In the genomic region with DNA sequence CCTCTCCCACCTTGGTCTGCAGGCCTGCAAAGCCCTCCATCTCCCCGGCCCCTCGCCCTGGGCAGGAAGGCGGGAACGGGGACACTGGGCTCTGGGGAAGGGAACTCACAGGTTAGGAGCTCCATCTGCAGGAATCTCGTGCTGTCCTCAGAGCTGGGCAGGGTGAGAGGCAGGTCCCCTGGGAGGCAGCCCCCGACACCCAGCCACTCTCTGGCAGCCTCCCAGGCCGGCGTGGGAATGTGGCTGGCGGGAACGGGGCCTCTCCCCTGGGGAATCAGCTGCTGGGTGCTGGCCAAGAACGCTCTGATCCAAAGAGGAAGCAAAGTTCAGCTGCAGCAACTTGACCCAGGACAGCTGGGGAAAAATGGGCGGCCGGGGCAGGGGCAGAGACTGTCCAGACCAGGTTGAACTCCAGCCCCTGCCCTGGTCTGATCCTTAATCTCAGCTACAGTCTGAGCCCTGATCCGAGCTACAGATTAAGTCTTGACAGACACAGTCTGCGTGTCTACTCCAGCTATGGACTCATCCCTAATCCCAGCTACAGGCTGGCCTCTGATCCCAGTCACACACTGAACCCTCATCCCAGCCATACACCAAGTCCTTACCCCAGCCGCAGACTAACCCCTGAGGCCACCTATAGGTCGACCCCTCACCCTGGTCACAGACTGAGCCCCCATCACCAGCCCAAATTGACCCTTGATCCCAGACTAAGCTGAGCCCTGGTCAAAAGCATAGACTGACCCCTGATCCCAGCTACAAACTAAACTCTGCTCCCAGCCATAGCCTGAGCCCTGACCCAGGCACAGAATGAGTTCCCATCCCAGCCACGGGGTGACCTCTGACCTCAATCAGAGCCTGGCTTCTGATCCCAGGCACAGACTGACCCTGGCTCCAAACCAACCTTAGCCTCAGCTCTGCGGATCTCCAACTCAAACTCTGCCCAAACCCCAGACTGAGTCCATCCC, we compare ENCODE assay signal across 9 cellular contexts. TPM values are rescaled to one million over a fixed set of nuclear protein-coding genes. Genes with fewer than 3 reads are reported as not detected.
A peak's percentile ranks its signal among the peaks of the same experiment; 100 is the strongest.
DNase-seq lines count a peak whose midpoint lies in the region; ATAC-seq and TF ChIP-seq lines count a peak whose summit lies in the region.
"Had no signal": no experiment of that assay in that cellular context is flagged by ENCODE, and none has a peak within 500 bp of the region (broad histone marks: within the 10 kb centered on the region; RNA-seq: fewer than 3 reads in every experiment).

No MANE protein-coding gene starts in this region.

- no peak overlapping the region for H3K4me3 ChIP-seq in fibroblast of villous mesenchyme (ENCODE audit: low read depth, low read length)

- DNase-seq in NCI-H2107 treated with DMSO at 0.1 percent for 48 hours (lab: John Stamatoyannopoulos, UW; ENCODE audit: unreplicated experiment) (peak; percentile 71), NCI-H2107 (lab: John Stamatoyannopoulos, UW) (no peak), RPMI7951 (ENCODE audit: low read depth) (peak; percentile 30), fibroblast of villous mesenchyme (ENCODE audit: low read depth) (peak; percentile 94), progenitor cell of endocrine pancreas (ENCODE audit: low spot score, unreplicated experiment) (no peak)
- no peak for DNase-seq in activated CD4-positive, CD25-positive, alpha-beta regulatory T cell (lab: John Stamatoyannopoulos, UW)
- DNase-seq: CD4-positive, CD25-positive, alpha-beta regulatory T cell had no signal

- peak; percentile 57 for TF ChIP-seq CTCF in fibroblast of villous mesenchyme (IDR thresholded peaks at IDR 0.05; ENCODE audit: insufficient read depth, low read depth, low read length)
- TF ChIP-seq CTCF in progenitor cell of endocrine pancreas (IDR thresholded peaks at IDR 0.05; ENCODE audit: unreplicated experiment): no peak

- H3K27ac Mint-ChIP-seq in progenitor cell of endocrine pancreas: peak overlapping the region; percentile 17
- H3K27ac Mint-ChIP-seq: CD4-positive, CD25-positive, alpha-beta regulatory T cell had no signal

- H3K4me1 Mint-ChIP-seq in progenitor cell of endocrine pancreas (ENCODE audit: low read depth): peaks cover 20% of the 10 kb centered on the region
- H3K4me1 Mint-ChIP-seq: CD4-positive, CD25-positive, alpha-beta regulatory T cell had no signal

- ATAC-seq in HG02938 (IDR thresholded peaks at IDR 0.05; ENCODE audit: unreplicated experiment): no peak
- no peak for ATAC-seq in GM21825 (IDR thresholded peaks at IDR 0.05; ENCODE audit: unreplicated experiment)

- H3K36me3 Mint-ChIP-seq in progenitor cell of endocrine pancreas (ENCODE audit: insufficient read depth): no peaks in the 10 kb centered on the region
- H3K36me3 Mint-ChIP-seq: CD4-positive, CD25-positive, alpha-beta regulatory T cell had no signal

- peaks cover 5% of the 10 kb centered on the region for H3K27me3 Mint-ChIP-seq in progenitor cell of endocrine pancreas

- no peaks in the 10 kb centered on the region for H3K9me3 Mint-ChIP-seq in progenitor cell of endocrine pancreas (ENCODE audit: low read depth)
- H3K9me3 Mint-ChIP-seq: CD4-positive, CD25-positive, alpha-beta regulatory T cell had no signal

- peak overlapping the region; percentile 24 for H3K4me3 Mint-ChIP-seq in progenitor cell of endocrine pancreas (ENCODE audit: low read depth)
- H3K4me3 Mint-ChIP-seq: CD4-positive, CD25-positive, alpha-beta regulatory T cell had no signal

RNA-seq across cellular contexts. Expression of gene EGFL7, which starts 37.3 kb away (rescaled TPM):
- 1.6 and 4.1 TPM in 2 replicates for total RNA-seq in RPMI7951 (2014; rRNA removed; shearing (Covaris generic))
- 7.7 and 9.9 TPM in 2 replicates for total RNA-seq in fibroblast of villous mesenchyme
- 13.5 and 16.3 TPM in 2 replicates for total RNA-seq in progenitor cell of endocrine pancreas

Comparison
In these comparisons a context has a peak if more than half of its experiments do, and no peak if none do; other contexts are left out.
1. DNase-seq: peak in NCI-H2107 treated with DMSO at 0.1 percent for 48 hours (single experiment), RPMI7951 (single experiment) and fibroblast of villous mesenchyme (single experiment); none in NCI-H2107 (single experiment), progenitor cell of endocrine pancreas (single experiment) and activated CD4-positive, CD25-positive, alpha-beta regulatory T cell (0 of 4).